ENCODE assay signal across 1 cellular context in the genomic region with DNA sequence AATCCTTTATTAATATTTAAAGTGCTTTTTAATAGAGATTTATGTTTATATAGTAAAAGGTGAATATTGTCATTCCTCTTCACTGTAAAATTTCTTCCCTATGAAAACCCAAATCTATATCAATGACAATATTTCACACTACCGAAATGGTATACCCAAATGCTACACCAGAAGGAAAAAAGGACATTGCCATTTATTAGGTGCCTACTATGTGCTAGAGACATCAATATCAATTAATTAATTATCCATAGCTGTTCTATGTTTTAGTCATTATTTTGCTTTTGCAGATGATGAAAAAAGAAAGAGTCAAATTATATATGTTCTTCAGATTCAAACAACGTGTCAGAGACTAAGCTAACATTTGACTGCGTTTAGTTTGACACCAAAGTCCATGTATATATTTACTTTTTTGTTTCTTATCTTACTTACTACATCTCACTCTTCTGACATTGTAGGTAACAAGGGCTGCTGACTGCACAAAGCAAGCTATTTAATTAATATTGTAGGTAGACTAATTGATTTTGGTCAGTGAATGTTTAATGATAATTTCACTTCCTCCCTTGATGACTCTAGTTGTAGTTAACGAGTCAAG.
A peak's percentile ranks its signal among the peaks of the same experiment; 100 is the strongest.
TF ChIP-seq lines count a peak whose summit lies in the region.

No MANE protein-coding gene starts in this region.

TF ChIP-seq in HepG2, 621 proteins besides CTCF, POLR2A, EP300 and RAD21 (continued from another document and continues in another):
- TF ChIP-seq, protein P1, sequence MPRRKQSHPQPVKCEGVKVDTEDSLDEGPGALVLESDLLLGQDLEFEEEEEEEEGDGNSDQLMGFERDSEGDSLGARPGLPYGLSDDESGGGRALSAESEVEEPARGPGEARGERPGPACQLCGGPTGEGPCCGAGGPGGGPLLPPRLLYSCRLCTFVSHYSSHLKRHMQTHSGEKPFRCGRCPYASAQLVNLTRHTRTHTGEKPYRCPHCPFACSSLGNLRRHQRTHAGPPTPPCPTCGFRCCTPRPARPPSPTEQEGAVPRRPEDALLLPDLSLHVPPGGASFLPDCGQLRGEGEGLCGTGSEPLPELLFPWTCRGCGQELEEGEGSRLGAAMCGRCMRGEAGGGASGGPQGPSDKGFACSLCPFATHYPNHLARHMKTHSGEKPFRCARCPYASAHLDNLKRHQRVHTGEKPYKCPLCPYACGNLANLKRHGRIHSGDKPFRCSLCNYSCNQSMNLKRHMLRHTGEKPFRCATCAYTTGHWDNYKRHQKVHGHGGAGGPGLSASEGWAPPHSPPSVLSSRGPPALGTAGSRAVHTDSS (CRISPR knock-in tag; conservative IDR thresholded peaks at IDR 0.05): no peak
- TF ChIP-seq, protein P2, sequence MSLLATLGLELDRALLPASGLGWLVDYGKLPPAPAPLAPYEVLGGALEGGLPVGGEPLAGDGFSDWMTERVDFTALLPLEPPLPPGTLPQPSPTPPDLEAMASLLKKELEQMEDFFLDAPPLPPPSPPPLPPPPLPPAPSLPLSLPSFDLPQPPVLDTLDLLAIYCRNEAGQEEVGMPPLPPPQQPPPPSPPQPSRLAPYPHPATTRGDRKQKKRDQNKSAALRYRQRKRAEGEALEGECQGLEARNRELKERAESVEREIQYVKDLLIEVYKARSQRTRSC (CRISPR knock-in tag; IDR thresholded peaks at IDR 0.05; ENCODE audit: low read depth): no peak
- TF ChIP-seq, protein P3, sequence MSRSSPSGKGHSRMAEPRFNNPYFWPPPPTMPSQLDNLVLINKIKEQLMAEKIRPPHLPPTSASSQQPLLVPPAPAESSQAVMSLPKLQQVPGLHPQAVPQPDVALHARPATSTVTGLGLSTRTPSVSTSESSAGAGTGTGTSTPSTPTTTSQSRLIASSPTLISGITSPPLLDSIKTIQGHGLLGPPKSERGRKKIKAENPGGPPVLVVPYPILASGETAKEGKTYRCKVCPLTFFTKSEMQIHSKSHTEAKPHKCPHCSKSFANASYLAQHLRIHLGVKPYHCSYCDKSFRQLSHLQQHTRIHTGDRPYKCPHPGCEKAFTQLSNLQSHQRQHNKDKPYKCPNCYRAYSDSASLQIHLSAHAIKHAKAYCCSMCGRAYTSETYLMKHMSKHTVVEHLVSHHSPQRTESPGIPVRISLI (CRISPR knock-in tag; IDR thresholded peaks at IDR 0.05; ENCODE audit: borderline replicate concordance): 0 out of 2 replicates have a peak, but pooled peaks have one; percentile 30
- TF ChIP-seq ZNF709 (CRISPR knock-in tag; IDR thresholded peaks at IDR 0.05) (no peak), SMAD9 (CRISPR knock-in tag; IDR thresholded peaks at IDR 0.05) (no peak), FOXP1 (IDR thresholded peaks at IDR 0.05) (no peak), FOXP1 (CRISPR knock-in tag; IDR thresholded peaks at IDR 0.05) (peak; percentile 37; the same call in 1 of the 2 replicates), TBX3 (IDR thresholded peaks at IDR 0.05; ENCODE audit: borderline replicate concordance) (peak; percentile 29; the same call in 1 of the 2 replicates), GATAD2A (CRISPR knock-in tag; IDR thresholded peaks at IDR 0.05) (0 out of 2 replicates have a peak, but pooled peaks have one; percentile 10), ZNF343 (CRISPR knock-in tag; IDR thresholded peaks at IDR 0.05) (no peak), TBL1XR1 (IDR thresholded peaks at IDR 0.05; ENCODE audit: borderline replicate concordance, low read length, partially characterized antibody) (no peak), SIN3B (IDR thresholded peaks at IDR 0.05; ENCODE audit: low read length) (no peak), ZNF652 (CRISPR knock-in tag; IDR thresholded peaks at IDR 0.05; ENCODE audit: borderline replicate concordance, low read depth) (no peak), ZSCAN21 (CRISPR knock-in tag; IDR thresholded peaks at IDR 0.05; ENCODE audit: borderline replicate concordance) (no peak), POLR2AphosphoS5 (IDR thresholded peaks at IDR 0.05; ENCODE audit: low read depth, low read length) (no peak), SALL2 (CRISPR knock-in tag; IDR thresholded peaks at IDR 0.05) (no peak), CREB1 (IDR thresholded peaks at IDR 0.05) (no peak), CREB1 (CRISPR knock-in tag; IDR thresholded peaks at IDR 0.05) (peak; percentile 47; the same call in 1 of the 2 replicates), MEIS1 (CRISPR knock-in tag; IDR thresholded peaks at IDR 0.05; ENCODE audit: borderline replicate concordance) (peak; percentile 63; the same call in 1 of the 2 replicates), HNF4G (IDR thresholded peaks at IDR 0.05; ENCODE audit: borderline replicate concordance, low read depth, low read length) (peak; percentile 61; the same call in 1 of the 2 replicates), HNF4G (CRISPR knock-in tag; IDR thresholded peaks at IDR 0.05; ENCODE audit: borderline replicate concordance, low read depth) (no peak), ADNP (CRISPR knock-in tag; IDR thresholded peaks at IDR 0.05) (no peak), ZNF792 (CRISPR knock-in tag; IDR thresholded peaks at IDR 0.05) (no peak), SIX1 (CRISPR knock-in tag; IDR thresholded peaks at IDR 0.05; ENCODE audit: borderline replicate concordance) (0 out of 2 replicates have a peak, but pooled peaks have one; percentile 46), ZNF746 (CRISPR knock-in tag; IDR thresholded peaks at IDR 0.05) (no peak), ZBTB20 (CRISPR knock-in tag; IDR thresholded peaks at IDR 0.05; ENCODE audit: borderline replicate concordance, low read depth) (peak; percentile 74; the same call in 1 of the 2 replicates), ZKSCAN1 (IDR thresholded peaks at IDR 0.05; ENCODE audit: low read length) (peak; percentile 94), HDAC2 (CRISPR knock-in tag; IDR thresholded peaks at IDR 0.05) (0 out of 2 replicates have a peak, but pooled peaks have one; percentile 26), ZNF44 (CRISPR knock-in tag; IDR thresholded peaks at IDR 0.05) (no peak), RBFOX2 (IDR thresholded peaks at IDR 0.05; ENCODE audit: low read depth, low read length) (no peak), MED13 (CRISPR knock-in tag; IDR thresholded peaks at IDR 0.05) (no peak), HNF4A (CRISPR knock-in tag; IDR thresholded peaks at IDR 0.05) (peak; percentile 84), SOX13 (IDR thresholded peaks at IDR 0.05) (no peak), SOX13 (CRISPR knock-in tag; conservative IDR thresholded peaks at IDR 0.05 in 1 of 2, IDR thresholded peaks at IDR 0.05 in 1 of 2) (peak in 1 of 2 experiments; percentile 26; a peak in 1 of 4 replicates), ZNF329 (CRISPR knock-in tag; IDR thresholded peaks at IDR 0.05; ENCODE audit: low read depth) (no peak), NCOA2 (CRISPR knock-in tag; IDR thresholded peaks at IDR 0.05) (0 out of 2 replicates have a peak, but pooled peaks have one; percentile 29), ZSCAN20 (CRISPR knock-in tag; IDR thresholded peaks at IDR 0.05; ENCODE audit: borderline replicate concordance) (no peak), ZNF552 (CRISPR knock-in tag; IDR thresholded peaks at IDR 0.05; ENCODE audit: borderline replicate concordance) (no peak), MTA3 (CRISPR knock-in tag; IDR thresholded peaks at IDR 0.05) (no peak)
- TF ChIP-seq, protein P4, sequence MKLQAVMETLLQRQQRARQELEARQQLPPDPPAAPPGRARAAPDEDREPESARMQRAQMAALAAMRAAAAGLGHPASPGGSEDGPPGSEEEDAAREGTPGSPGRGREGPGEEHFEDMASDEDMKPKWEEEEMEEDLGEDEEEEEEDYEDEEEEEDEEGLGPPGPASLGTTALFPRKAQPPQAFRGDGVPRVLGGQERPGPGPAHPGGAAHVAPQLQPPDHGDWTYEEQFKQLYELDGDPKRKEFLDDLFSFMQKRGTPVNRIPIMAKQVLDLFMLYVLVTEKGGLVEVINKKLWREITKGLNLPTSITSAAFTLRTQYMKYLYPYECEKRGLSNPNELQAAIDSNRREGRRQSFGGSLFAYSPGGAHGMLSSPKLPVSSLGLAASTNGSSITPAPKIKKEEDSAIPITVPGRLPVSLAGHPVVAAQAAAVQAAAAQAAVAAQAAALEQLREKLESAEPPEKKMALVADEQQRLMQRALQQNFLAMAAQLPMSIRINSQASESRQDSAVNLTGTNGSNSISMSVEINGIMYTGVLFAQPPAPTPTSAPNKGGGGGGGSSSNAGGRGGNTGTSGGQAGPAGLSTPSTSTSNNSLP (IDR thresholded peaks at IDR 0.05; ENCODE audit: low read depth, low read length): peak; percentile 82
- TF ChIP-seq, protein P5, sequence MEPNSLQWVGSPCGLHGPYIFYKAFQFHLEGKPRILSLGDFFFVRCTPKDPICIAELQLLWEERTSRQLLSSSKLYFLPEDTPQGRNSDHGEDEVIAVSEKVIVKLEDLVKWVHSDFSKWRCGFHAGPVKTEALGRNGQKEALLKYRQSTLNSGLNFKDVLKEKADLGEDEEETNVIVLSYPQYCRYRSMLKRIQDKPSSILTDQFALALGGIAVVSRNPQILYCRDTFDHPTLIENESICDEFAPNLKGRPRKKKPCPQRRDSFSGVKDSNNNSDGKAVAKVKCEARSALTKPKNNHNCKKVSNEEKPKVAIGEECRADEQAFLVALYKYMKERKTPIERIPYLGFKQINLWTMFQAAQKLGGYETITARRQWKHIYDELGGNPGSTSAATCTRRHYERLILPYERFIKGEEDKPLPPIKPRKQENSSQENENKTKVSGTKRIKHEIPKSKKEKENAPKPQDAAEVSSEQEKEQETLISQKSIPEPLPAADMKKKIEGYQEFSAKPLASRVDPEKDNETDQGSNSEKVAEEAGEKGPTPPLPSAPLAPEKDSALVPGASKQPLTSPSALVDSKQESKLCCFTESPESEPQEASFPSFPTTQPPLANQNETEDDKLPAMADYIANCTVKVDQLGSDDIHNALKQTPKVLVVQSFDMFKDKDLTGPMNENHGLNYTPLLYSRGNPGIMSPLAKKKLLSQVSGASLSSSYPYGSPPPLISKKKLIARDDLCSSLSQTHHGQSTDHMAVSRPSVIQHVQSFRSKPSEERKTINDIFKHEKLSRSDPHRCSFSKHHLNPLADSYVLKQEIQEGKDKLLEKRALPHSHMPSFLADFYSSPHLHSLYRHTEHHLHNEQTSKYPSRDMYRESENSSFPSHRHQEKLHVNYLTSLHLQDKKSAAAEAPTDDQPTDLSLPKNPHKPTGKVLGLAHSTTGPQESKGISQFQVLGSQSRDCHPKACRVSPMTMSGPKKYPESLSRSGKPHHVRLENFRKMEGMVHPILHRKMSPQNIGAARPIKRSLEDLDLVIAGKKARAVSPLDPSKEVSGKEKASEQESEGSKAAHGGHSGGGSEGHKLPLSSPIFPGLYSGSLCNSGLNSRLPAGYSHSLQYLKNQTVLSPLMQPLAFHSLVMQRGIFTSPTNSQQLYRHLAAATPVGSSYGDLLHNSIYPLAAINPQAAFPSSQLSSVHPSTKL (CRISPR knock-in tag; IDR thresholded peaks at IDR 0.05): peak; percentile 64
- TF ChIP-seq, protein P6, sequence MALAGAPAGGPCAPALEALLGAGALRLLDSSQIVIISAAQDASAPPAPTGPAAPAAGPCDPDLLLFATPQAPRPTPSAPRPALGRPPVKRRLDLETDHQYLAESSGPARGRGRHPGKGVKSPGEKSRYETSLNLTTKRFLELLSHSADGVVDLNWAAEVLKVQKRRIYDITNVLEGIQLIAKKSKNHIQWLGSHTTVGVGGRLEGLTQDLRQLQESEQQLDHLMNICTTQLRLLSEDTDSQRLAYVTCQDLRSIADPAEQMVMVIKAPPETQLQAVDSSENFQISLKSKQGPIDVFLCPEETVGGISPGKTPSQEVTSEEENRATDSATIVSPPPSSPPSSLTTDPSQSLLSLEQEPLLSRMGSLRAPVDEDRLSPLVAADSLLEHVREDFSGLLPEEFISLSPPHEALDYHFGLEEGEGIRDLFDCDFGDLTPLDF (CRISPR knock-in tag; IDR thresholded peaks at IDR 0.05): no peak
- TF ChIP-seq, protein P7, sequence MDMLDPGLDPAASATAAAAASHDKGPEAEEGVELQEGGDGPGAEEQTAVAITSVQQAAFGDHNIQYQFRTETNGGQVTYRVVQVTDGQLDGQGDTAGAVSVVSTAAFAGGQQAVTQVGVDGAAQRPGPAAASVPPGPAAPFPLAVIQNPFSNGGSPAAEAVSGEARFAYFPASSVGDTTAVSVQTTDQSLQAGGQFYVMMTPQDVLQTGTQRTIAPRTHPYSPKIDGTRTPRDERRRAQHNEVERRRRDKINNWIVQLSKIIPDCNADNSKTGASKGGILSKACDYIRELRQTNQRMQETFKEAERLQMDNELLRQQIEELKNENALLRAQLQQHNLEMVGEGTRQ (IDR thresholded peaks at IDR 0.05; ENCODE audit: low read depth, low read length): no peak
- TF ChIP-seq, protein P7 (CRISPR knock-in tag; IDR thresholded peaks at IDR 0.05; ENCODE audit: borderline replicate concordance): peak; percentile 23; the same call in 1 of the 2 replicates
- TF ChIP-seq, protein P8, sequence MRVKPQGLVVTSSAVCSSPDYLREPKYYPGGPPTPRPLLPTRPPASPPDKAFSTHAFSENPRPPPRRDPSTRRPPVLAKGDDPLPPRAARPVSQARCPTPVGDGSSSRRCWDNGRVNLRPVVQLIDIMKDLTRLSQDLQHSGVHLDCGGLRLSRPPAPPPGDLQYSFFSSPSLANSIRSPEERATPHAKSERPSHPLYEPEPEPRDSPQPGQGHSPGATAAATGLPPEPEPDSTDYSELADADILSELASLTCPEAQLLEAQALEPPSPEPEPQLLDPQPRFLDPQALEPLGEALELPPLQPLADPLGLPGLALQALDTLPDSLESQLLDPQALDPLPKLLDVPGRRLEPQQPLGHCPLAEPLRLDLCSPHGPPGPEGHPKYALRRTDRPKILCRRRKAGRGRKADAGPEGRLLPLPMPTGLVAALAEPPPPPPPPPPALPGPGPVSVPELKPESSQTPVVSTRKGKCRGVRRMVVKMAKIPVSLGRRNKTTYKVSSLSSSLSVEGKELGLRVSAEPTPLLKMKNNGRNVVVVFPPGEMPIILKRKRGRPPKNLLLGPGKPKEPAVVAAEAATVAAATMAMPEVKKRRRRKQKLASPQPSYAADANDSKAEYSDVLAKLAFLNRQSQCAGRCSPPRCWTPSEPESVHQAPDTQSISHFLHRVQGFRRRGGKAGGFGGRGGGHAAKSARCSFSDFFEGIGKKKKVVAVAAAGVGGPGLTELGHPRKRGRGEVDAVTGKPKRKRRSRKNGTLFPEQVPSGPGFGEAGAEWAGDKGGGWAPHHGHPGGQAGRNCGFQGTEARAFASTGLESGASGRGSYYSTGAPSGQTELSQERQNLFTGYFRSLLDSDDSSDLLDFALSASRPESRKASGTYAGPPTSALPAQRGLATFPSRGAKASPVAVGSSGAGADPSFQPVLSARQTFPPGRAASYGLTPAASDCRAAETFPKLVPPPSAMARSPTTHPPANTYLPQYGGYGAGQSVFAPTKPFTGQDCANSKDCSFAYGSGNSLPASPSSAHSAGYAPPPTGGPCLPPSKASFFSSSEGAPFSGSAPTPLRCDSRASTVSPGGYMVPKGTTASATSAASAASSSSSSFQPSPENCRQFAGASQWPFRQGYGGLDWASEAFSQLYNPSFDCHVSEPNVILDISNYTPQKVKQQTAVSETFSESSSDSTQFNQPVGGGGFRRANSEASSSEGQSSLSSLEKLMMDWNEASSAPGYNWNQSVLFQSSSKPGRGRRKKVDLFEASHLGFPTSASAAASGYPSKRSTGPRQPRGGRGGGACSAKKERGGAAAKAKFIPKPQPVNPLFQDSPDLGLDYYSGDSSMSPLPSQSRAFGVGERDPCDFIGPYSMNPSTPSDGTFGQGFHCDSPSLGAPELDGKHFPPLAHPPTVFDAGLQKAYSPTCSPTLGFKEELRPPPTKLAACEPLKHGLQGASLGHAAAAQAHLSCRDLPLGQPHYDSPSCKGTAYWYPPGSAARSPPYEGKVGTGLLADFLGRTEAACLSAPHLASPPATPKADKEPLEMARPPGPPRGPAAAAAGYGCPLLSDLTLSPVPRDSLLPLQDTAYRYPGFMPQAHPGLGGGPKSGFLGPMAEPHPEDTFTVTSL (CRISPR knock-in tag; IDR thresholded peaks at IDR 0.05; ENCODE audit: borderline replicate concordance): peak; percentile 94; the same call in 1 of the 2 replicates
